1 cellular context compared by ENCODE assay signal in genomic region chr20:34516038-34516873, GRCh38.
TF ChIP-seq lines count a peak whose summit lies in the region.

Gene DYNLRB1, plus strand, starts transcription at chr20:34516422. Its CDS starts 37 bp downstream, at chr20:34516459.

TF ChIP-seq in HepG2, 621 proteins besides CTCF, POLR2A, EP300 and RAD21 (continued from another document and continues in another):
- TF ChIP-seq HNF4G (IDR thresholded peaks at IDR 0.05; ENCODE audit: borderline replicate concordance, low read depth, low read length) (no peak), HNF4G (CRISPR knock-in tag; IDR thresholded peaks at IDR 0.05; ENCODE audit: borderline replicate concordance, low read depth) (peak; percentile 54; the same call in 1 of the 2 replicates), ZNF775 (CRISPR knock-in tag; IDR thresholded peaks at IDR 0.05; ENCODE audit: borderline replicate concordance) (no peak), ZNF770 (CRISPR knock-in tag; IDR thresholded peaks at IDR 0.05) (peak; percentile 98), ZNF432 (CRISPR knock-in tag; IDR thresholded peaks at IDR 0.05; ENCODE audit: borderline replicate concordance) (no peak), SAFB2 (CRISPR knock-in tag; IDR thresholded peaks at IDR 0.05; ENCODE audit: borderline replicate concordance, low read depth) (peak; percentile 91; the same call in 1 of the 2 replicates), SP1 (IDR thresholded peaks at IDR 0.05) (no peak), SP1 (CRISPR knock-in tag; IDR thresholded peaks at IDR 0.05) (peak; percentile 70), ZNF143 (CRISPR knock-in tag; IDR thresholded peaks at IDR 0.05) (peak; percentile 49; the same call in 1 of the 2 replicates), ZNF564 (CRISPR knock-in tag; IDR thresholded peaks at IDR 0.05) (no peak), CEBPG (CRISPR knock-in tag; IDR thresholded peaks at IDR 0.05) (peak; percentile 3; the same call in 1 of the 2 replicates), ESRRA (CRISPR knock-in tag; IDR thresholded peaks at IDR 0.05; ENCODE audit: low read depth) (no peak; the same call in 1 of the 2 replicates), ZBED4 (CRISPR knock-in tag; IDR thresholded peaks at IDR 0.05; ENCODE audit: borderline replicate concordance) (peak; percentile 81), ARID2 (CRISPR knock-in tag; IDR thresholded peaks at IDR 0.05; ENCODE audit: borderline replicate concordance) (no peak; the same call in 1 of the 2 replicates), ZNF740 (CRISPR knock-in tag; IDR thresholded peaks at IDR 0.05) (peak; percentile 68; the same call in 1 of the 2 replicates), SCMH1 (CRISPR knock-in tag; IDR thresholded peaks at IDR 0.05; ENCODE audit: borderline replicate concordance) (no peak), ZNF605 (CRISPR knock-in tag; IDR thresholded peaks at IDR 0.05) (peak; percentile 98), KDM5A (IDR thresholded peaks at IDR 0.05; ENCODE audit: borderline replicate concordance, low read length) (peak; percentile 95), RXRA (CRISPR knock-in tag; IDR thresholded peaks at IDR 0.05) (peak; percentile 81), SRSF1 (optimal IDR thresholded peaks at IDR 0.05; ENCODE audit: low read depth, low read length) (peak; percentile 81), PLRG1 (conservative IDR thresholded peaks at IDR 0.05) (no peak), SALL1 (CRISPR knock-in tag; IDR thresholded peaks at IDR 0.05) (peak; percentile 91), GABPA (IDR thresholded peaks at IDR 0.05; ENCODE audit: low read depth, low read length) (peak; percentile 79), GABPA (CRISPR knock-in tag; IDR thresholded peaks at IDR 0.05; ENCODE audit: low read depth) (peak; percentile 89), IRF2 (CRISPR knock-in tag; IDR thresholded peaks at IDR 0.05) (peak; percentile 95), ZNF317 (CRISPR knock-in tag; IDR thresholded peaks at IDR 0.05) (peak; percentile 86), JUND (CRISPR knock-in tag; IDR thresholded peaks at IDR 0.05) (no peak), ZNF296 (CRISPR knock-in tag; conservative IDR thresholded peaks at IDR 0.05) (peak; percentile 96), ZNF460 (CRISPR knock-in tag; IDR thresholded peaks at IDR 0.05; ENCODE audit: borderline replicate concordance) (peak; percentile 15; the same call in 1 of the 2 replicates), ZNF607 (CRISPR knock-in tag; IDR thresholded peaks at IDR 0.05; ENCODE audit: borderline replicate concordance) (peak; percentile 98; the same call in 1 of the 2 replicates), FOXA1 (IDR thresholded peaks at IDR 0.05) (no peak), FOXA1 (CRISPR knock-in tag; IDR thresholded peaks at IDR 0.05) (peak; percentile 33; the same call in 1 of the 2 replicates), ZNF121 (CRISPR knock-in tag; IDR thresholded peaks at IDR 0.05) (peak; percentile 60), ZNF678 (CRISPR knock-in tag; IDR thresholded peaks at IDR 0.05) (peak; percentile 4; the same call in 1 of the 2 replicates), SP5 (CRISPR knock-in tag; IDR thresholded peaks at IDR 0.05; ENCODE audit: borderline replicate concordance, low read depth) (no peak; the same call in 1 of the 2 replicates), ZNF782 (CRISPR knock-in tag; IDR thresholded peaks at IDR 0.05; ENCODE audit: borderline replicate concordance) (no peak; the same call in 1 of the 2 replicates), ZNF788 (CRISPR knock-in tag; IDR thresholded peaks at IDR 0.05; ENCODE audit: borderline replicate concordance) (no peak; the same call in 1 of the 2 replicates), PBX3 (CRISPR knock-in tag; IDR thresholded peaks at IDR 0.05; ENCODE audit: borderline replicate concordance) (peak; percentile 72; the same call in 1 of the 2 replicates), AGO1 (IDR thresholded peaks at IDR 0.05; ENCODE audit: low read depth, low read length, poor library complexity, severe bottlenecking) (peak; percentile 89), PAWR (CRISPR knock-in tag; IDR thresholded peaks at IDR 0.05; ENCODE audit: borderline replicate concordance) (no peak), SP140L (CRISPR knock-in tag; IDR thresholded peaks at IDR 0.05; ENCODE audit: borderline replicate concordance) (peak; percentile 91; the same call in 1 of the 2 replicates)
- TF ChIP-seq, protein P1, sequence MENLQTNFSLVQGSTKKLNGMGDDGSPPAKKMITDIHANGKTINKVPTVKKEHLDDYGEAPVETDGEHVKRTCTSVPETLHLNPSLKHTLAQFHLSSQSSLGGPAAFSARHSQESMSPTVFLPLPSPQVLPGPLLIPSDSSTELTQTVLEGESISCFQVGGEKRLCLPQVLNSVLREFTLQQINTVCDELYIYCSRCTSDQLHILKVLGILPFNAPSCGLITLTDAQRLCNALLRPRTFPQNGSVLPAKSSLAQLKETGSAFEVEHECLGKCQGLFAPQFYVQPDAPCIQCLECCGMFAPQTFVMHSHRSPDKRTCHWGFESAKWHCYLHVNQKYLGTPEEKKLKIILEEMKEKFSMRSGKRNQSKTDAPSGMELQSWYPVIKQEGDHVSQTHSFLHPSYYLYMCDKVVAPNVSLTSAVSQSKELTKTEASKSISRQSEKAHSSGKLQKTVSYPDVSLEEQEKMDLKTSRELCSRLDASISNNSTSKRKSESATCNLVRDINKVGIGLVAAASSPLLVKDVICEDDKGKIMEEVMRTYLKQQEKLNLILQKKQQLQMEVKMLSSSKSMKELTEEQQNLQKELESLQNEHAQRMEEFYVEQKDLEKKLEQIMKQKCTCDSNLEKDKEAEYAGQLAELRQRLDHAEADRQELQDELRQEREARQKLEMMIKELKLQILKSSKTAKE (CRISPR knock-in tag; IDR thresholded peaks at IDR 0.05; ENCODE audit: borderline replicate concordance): no peak
- TF ChIP-seq, protein P2, sequence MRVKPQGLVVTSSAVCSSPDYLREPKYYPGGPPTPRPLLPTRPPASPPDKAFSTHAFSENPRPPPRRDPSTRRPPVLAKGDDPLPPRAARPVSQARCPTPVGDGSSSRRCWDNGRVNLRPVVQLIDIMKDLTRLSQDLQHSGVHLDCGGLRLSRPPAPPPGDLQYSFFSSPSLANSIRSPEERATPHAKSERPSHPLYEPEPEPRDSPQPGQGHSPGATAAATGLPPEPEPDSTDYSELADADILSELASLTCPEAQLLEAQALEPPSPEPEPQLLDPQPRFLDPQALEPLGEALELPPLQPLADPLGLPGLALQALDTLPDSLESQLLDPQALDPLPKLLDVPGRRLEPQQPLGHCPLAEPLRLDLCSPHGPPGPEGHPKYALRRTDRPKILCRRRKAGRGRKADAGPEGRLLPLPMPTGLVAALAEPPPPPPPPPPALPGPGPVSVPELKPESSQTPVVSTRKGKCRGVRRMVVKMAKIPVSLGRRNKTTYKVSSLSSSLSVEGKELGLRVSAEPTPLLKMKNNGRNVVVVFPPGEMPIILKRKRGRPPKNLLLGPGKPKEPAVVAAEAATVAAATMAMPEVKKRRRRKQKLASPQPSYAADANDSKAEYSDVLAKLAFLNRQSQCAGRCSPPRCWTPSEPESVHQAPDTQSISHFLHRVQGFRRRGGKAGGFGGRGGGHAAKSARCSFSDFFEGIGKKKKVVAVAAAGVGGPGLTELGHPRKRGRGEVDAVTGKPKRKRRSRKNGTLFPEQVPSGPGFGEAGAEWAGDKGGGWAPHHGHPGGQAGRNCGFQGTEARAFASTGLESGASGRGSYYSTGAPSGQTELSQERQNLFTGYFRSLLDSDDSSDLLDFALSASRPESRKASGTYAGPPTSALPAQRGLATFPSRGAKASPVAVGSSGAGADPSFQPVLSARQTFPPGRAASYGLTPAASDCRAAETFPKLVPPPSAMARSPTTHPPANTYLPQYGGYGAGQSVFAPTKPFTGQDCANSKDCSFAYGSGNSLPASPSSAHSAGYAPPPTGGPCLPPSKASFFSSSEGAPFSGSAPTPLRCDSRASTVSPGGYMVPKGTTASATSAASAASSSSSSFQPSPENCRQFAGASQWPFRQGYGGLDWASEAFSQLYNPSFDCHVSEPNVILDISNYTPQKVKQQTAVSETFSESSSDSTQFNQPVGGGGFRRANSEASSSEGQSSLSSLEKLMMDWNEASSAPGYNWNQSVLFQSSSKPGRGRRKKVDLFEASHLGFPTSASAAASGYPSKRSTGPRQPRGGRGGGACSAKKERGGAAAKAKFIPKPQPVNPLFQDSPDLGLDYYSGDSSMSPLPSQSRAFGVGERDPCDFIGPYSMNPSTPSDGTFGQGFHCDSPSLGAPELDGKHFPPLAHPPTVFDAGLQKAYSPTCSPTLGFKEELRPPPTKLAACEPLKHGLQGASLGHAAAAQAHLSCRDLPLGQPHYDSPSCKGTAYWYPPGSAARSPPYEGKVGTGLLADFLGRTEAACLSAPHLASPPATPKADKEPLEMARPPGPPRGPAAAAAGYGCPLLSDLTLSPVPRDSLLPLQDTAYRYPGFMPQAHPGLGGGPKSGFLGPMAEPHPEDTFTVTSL (CRISPR knock-in tag; IDR thresholded peaks at IDR 0.05; ENCODE audit: borderline replicate concordance): peak; percentile 84
- TF ChIP-seq, protein P3, sequence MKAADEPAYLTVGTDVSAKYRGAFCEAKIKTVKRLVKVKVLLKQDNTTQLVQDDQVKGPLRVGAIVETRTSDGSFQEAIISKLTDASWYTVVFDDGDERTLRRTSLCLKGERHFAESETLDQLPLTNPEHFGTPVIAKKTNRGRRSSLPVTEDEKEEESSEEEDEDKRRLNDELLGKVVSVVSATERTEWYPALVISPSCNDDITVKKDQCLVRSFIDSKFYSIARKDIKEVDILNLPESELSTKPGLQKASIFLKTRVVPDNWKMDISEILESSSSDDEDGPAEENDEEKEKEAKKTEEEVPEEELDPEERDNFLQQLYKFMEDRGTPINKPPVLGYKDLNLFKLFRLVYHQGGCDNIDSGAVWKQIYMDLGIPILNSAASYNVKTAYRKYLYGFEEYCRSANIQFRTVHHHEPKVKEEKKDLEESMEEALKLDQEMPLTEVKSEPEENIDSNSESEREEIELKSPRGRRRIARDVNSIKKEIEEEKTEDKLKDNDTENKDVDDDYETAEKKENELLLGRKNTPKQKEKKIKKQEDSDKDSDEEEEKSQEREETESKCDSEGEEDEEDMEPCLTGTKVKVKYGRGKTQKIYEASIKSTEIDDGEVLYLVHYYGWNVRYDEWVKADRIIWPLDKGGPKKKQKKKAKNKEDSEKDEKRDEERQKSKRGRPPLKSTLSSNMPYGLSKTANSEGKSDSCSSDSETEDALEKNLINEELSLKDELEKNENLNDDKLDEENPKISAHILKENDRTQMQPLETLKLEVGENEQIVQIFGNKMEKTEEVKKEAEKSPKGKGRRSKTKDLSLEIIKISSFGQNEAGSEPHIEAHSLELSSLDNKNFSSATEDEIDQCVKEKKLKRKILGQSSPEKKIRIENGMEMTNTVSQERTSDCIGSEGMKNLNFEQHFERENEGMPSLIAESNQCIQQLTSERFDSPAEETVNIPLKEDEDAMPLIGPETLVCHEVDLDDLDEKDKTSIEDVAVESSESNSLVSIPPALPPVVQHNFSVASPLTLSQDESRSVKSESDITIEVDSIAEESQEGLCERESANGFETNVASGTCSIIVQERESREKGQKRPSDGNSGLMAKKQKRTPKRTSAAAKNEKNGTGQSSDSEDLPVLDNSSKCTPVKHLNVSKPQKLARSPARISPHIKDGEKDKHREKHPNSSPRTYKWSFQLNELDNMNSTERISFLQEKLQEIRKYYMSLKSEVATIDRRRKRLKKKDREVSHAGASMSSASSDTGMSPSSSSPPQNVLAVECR (CRISPR knock-in tag; IDR thresholded peaks at IDR 0.05; ENCODE audit: borderline replicate concordance): peak; percentile 98
